In the genomic region with DNA sequence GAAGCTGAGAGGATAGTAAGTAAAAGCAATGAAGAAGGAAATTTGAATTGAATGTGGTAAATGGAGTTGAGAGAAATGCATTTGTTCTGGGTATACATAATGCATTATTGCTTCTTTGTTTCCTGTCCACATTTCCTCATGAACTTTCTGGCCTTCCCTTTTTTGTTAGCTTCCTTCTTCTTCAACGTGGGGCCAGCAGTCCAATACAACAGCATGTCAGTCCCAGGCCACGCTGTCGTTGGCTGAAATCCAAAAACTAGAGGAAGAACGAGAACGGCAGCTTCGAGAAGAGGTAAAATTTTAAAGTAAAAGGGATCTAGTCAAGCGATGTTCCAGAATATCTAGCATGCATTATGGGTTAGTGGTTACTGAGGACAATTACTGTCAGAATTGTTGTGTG, we compare ENCODE assay signal across 12 cellular contexts. TPM values are rescaled to one million over a fixed set of nuclear protein-coding genes. Genes with fewer than 3 reads are reported as not detected.
A peak's percentile ranks its signal among the peaks of the same experiment; 100 is the strongest.
DNase-seq lines count a peak whose midpoint lies in the region; ATAC-seq and FAIRE-seq lines count a peak whose summit lies in the region.
"Had no signal": no experiment of that assay in that cellular context is flagged by ENCODE, and none has a peak within 500 bp of the region (broad histone marks: within the 10 kb centered on the region; RNA-seq: fewer than 3 reads in every experiment).

No MANE protein-coding gene starts in this region.

- H3K9me3 Mint-ChIP-seq in T-helper 2 cell treated with Interferon-gamma antibody and Interleukin-4, amounts not matched to agents 5 μg/mL and 100 μg/mL, for 36 hours = no peaks in the 10 kb centered on the region
- H3K9me3 Mint-ChIP-seq in activated CD4-positive, alpha-beta memory T cell treated with anti-CD3 and anti-CD28 coated beads for 36 hours = no peaks in the 10 kb centered on the region
- no peaks in the 10 kb centered on the region for H3K9me3 Mint-ChIP-seq in stimulated activated naive B cell treated with anti-CD40 and anti-IgM and Interleukin-4, amounts not matched to agents 10 μg/mL and 1 μg/mL and 100 μg/mL, for 72 hours

- ATAC-seq in left colon = peak; percentile 57
- no peak for ATAC-seq in stimulated activated naive B cell treated with anti-CD40 and anti-IgM and Interleukin-4, amounts not matched to agents 10 μg/mL and 1 μg/mL and 100 μg/mL, for 72 hours (replicated peaks)

- peaks cover 52% of the 10 kb centered on the region for H3K36me3 Mint-ChIP-seq in T-helper 2 cell treated with Interferon-gamma antibody and Interleukin-4, amounts not matched to agents 5 μg/mL and 100 μg/mL, for 36 hours (ENCODE audit: low read depth)
- peaks cover 38% of the 10 kb centered on the region for H3K36me3 Mint-ChIP-seq in activated CD4-positive, alpha-beta memory T cell treated with anti-CD3 and anti-CD28 coated beads for 36 hours
- H3K36me3 Mint-ChIP-seq in stimulated activated naive B cell treated with anti-CD40 and anti-IgM and Interleukin-4, amounts not matched to agents 10 μg/mL and 1 μg/mL and 100 μg/mL, for 72 hours = peaks cover 43 to 75% of the 10 kb centered on the region in 2 donors

- intact Hi-C loops in activated CD4-positive, alpha-beta memory T cell treated with anti-CD3 and anti-CD28 coated beads for 36 hours (cut with micrococcal nuclease) = loop anchor here (5.0 kb wide), 2 partner anchors 57 to 413 kb away; partner anchors contain the start of gene ATG16L1
- intact Hi-C loops in left colon (cut with DNase I, micrococcal nuclease) = no loop called here

- H3K4me3 Mint-ChIP-seq in T-helper 2 cell treated with Interferon-gamma antibody and Interleukin-4, amounts not matched to agents 5 μg/mL and 100 μg/mL, for 36 hours = no peak overlapping the region
- no peak overlapping the region for H3K4me3 Mint-ChIP-seq in activated CD4-positive, alpha-beta memory T cell treated with anti-CD3 and anti-CD28 coated beads for 36 hours
- H3K4me3 Mint-ChIP-seq in stimulated activated naive B cell treated with anti-CD40 and anti-IgM and Interleukin-4, amounts not matched to agents 10 μg/mL and 1 μg/mL and 100 μg/mL, for 72 hours = no peak overlapping the region

- H3K4me1 Mint-ChIP-seq in T-helper 2 cell treated with Interferon-gamma antibody and Interleukin-4, amounts not matched to agents 5 μg/mL and 100 μg/mL, for 36 hours (ENCODE audit: low read depth) = peaks cover 44% of the 10 kb centered on the region
- peaks cover 31% of the 10 kb centered on the region for H3K4me1 Mint-ChIP-seq in activated CD4-positive, alpha-beta memory T cell treated with anti-CD3 and anti-CD28 coated beads for 36 hours (ENCODE audit: low read depth)
- peaks cover 22 to 33% of the 10 kb centered on the region in 2 donors for H3K4me1 Mint-ChIP-seq in stimulated activated naive B cell treated with anti-CD40 and anti-IgM and Interleukin-4, amounts not matched to agents 10 μg/mL and 1 μg/mL and 100 μg/mL, for 72 hours

- CTCF ChIA-PET in activated CD4-positive, alpha-beta memory T cell treated with anti-CD3 and anti-CD28 coated beads for 36 hours (lab: Charles Lee) = interaction anchor here (0.6 to 0.7 kb wide), 2 partner anchors 14 to 120 kb away, joined by 3 read pairs; no protein-coding TSS in a partner anchor

- no peak for FAIRE-seq in GM19239 (lab: Jason Lieb, UNC)
- FAIRE-seq: A204.1 had no signal

- no peak for DNase-seq in T-helper 2 cell treated with Interferon-gamma antibody and Interleukin-4, amounts not matched to agents 5 μg/mL and 100 μg/mL, for 36 hours (ENCODE audit: low spot score)
- no peak for DNase-seq in T-helper 2 cell
- no peak for DNase-seq in activated CD4-positive, alpha-beta memory T cell treated with anti-CD3 and anti-CD28 coated beads for 36 hours
- DNase-seq in left colon = peak; percentile 67 to 74
- no peak for DNase-seq in stimulated activated naive B cell treated with anti-CD40 and anti-IgM and Interleukin-4, amounts not matched to agents 10 μg/mL and 1 μg/mL and 100 μg/mL, for 72 hours
- DNase-seq in NCI-H345 treated with DMSO at 0.1 percent for 48 hours (lab: John Stamatoyannopoulos, UW; ENCODE audit: unreplicated experiment) = no peak
- DNase-seq in GM19239 (ENCODE audit: insufficient read length, low spot score) = no peak
- no peak for DNase-seq in stimulated activated naive CD4-positive, alpha-beta T cell treated with Interleukin-2 at 50 U/mL for 16 hours (lab: John Stamatoyannopoulos, UW)
- DNase-seq: GOT3, NCI-H345, T-helper 9 cell had no signal

- peak overlapping the region; percentile 42 for H3K27ac Mint-ChIP-seq in T-helper 2 cell treated with Interferon-gamma antibody and Interleukin-4, amounts not matched to agents 5 μg/mL and 100 μg/mL, for 36 hours
- H3K27ac Mint-ChIP-seq in activated CD4-positive, alpha-beta memory T cell treated with anti-CD3 and anti-CD28 coated beads for 36 hours = peak overlapping the region; percentile 62
- peak overlapping the region; percentile 77 for H3K27ac Mint-ChIP-seq in stimulated activated naive B cell treated with anti-CD40 and anti-IgM and Interleukin-4, amounts not matched to agents 10 μg/mL and 1 μg/mL and 100 μg/mL, for 72 hours

- no peaks in the 10 kb centered on the region for H3K27me3 Mint-ChIP-seq in T-helper 2 cell treated with Interferon-gamma antibody and Interleukin-4, amounts not matched to agents 5 μg/mL and 100 μg/mL, for 36 hours (ENCODE audit: low read depth)
- no peaks in the 10 kb centered on the region for H3K27me3 Mint-ChIP-seq in activated CD4-positive, alpha-beta memory T cell treated with anti-CD3 and anti-CD28 coated beads for 36 hours
- H3K27me3 Mint-ChIP-seq in stimulated activated naive B cell treated with anti-CD40 and anti-IgM and Interleukin-4, amounts not matched to agents 10 μg/mL and 1 μg/mL and 100 μg/mL, for 72 hours = no peaks in the 10 kb centered on the region

- POLR2A ChIA-PET in activated CD4-positive, alpha-beta memory T cell treated with anti-CD3 and anti-CD28 coated beads for 36 hours (lab: Charles Lee) = no interaction called here

RNA-seq across cellular contexts. Expression of gene SNORC, which starts 30.4 kb away (rescaled TPM):
- 1 to 10 TPM in 1 of 2 experiments, under 1 TPM in 1; 0.85 to 1.7 TPM for total RNA-seq in activated CD4-positive, alpha-beta memory T cell treated with anti-CD3 and anti-CD28 coated beads for 36 hours
- total RNA-seq in left colon = 10 to 100 TPM; 35.0 to 38.2 TPM

Comparison
In these comparisons a context has a peak if more than half of its experiments do, and no peak if none do; other contexts are left out.
1. DNase-seq: peak in left colon (2 of 2); none in T-helper 2 cell treated with Interferon-gamma antibody and Interleukin-4, amounts not matched to agents 5 μg/mL and 100 μg/mL, for 36 hours (single experiment), T-helper 2 cell (0 of 5), activated CD4-positive, alpha-beta memory T cell treated with anti-CD3 and anti-CD28 coated beads for 36 hours (single experiment), stimulated activated naive B cell treated with anti-CD40 and anti-IgM and Interleukin-4, amounts not matched to agents 10 μg/mL and 1 μg/mL and 100 μg/mL, for 72 hours (single experiment), NCI-H345 treated with DMSO at 0.1 percent for 48 hours (single experiment), GM19239 (single experiment) and stimulated activated naive CD4-positive, alpha-beta T cell treated with Interleukin-2 at 50 U/mL for 16 hours (single experiment).
2. RNA of gene SNORC, which starts 30.4 kb away (total RNA-seq): 35.0 to 38.2 TPM in left colon; 0.85 to 1.7 TPM in activated CD4-positive, alpha-beta memory T cell treated with anti-CD3 and anti-CD28 coated beads for 36 hours; every median in the first group is over 10 times any median in the second.
3. Peak in every context shown above with its lines, with median percentiles within 50 percentile points of each other: H3K27ac Mint-ChIP-seq.